Comparison of ENCODE assay signal across 8 cellular contexts in the genomic region with DNA sequence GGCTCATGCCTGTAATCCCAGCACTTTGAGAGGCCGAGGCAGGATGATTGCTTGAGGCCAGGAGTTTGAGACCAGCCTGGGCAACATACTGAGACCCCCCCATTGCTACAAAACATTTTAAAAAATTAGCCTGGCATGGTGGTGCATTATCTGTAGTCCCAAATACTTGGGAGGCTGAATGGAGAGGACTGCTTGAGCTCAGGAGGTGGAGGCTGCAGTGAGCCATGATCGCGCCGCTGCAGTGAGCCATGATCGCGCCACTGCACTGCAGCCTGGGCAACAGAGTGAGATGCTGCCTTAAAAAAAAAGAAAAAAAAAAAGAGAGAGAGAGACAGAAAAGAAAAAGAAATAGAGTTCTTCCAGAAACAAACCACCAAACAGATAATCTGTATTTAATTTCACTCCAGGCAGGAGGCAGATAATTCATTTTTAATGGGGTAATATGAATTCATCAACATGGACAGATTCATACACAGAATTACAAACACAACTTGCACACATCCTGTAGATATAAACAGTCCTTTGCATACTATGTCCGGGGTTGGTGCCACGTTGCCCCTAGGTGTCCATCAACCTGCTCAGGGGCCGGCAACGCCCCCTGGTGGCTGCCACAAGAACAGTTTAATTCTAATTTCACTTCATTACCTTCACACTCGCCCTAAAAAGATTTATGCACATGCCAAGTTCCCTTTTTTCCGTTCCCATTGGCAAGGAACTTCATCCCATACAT. TPM values are rescaled to one million over a fixed set of nuclear protein-coding genes. Genes with fewer than 3 reads are reported as not detected.
DNase-seq lines count a peak whose midpoint lies in the region; ATAC-seq and TF ChIP-seq lines count a peak whose summit lies in the region.

No MANE protein-coding gene starts in this region.

- DNase-seq in SIG-M5 treated with dmso at 0.1 percent for 504 hours (lab: John Stamatoyannopoulos, UW; ENCODE audit: unreplicated experiment): peak; percentile 46
- DNase-seq in SIG-M5 (lab: John Stamatoyannopoulos, UW): no peak
- peak; percentile 77 for DNase-seq in SK-MEL-5 (ENCODE audit: low read depth, low spot score)
- peak; percentile 59 for DNase-seq in activated naive CD4-positive, alpha-beta T cell treated with anti-CD3 and anti-CD28 coated beads, Interleukin-2, amount 50 U/mL, for 16 hours
- DNase-seq in left cardiac atrium: peak; percentile 50
- peak; percentile 88 for DNase-seq in spleen

- H2AFZ ChIP-seq in KMS-11 (ENCODE audit: low read depth): peak overlapping the region; percentile 17; the same call in 1 of the 2 replicates

- H3K36me3 ChIP-seq in KMS-11 (ENCODE audit: insufficient read depth): no peaks in the 10 kb centered on the region
- H3K36me3 ChIP-seq in spleen: peaks cover 0 to 47% (median 0%) of the 10 kb centered on the region in 6 donors

- H3K27me3 ChIP-seq in KMS-11 (ENCODE audit: insufficient read depth, low read depth) (no peaks in the 10 kb centered on the region), spleen (replicated peaks in 1 of 7) (no peaks in the 10 kb centered on the region)

- 42 to 51% (median 50%) methylated on average over 12 of the region's 12 CpGs for WGBS in spleen, 5 donors

- no peaks in the 10 kb centered on the region for H4K20me1 ChIP-seq in KMS-11 (ENCODE audit: insufficient read depth)

- H3K9me3 ChIP-seq in spleen: no peaks in the 10 kb centered on the region

- TF ChIP-seq CTCF in KMS-11 (conservative IDR thresholded peaks at IDR 0.05; ENCODE audit: low read depth, low read length) (peak; percentile 92), spleen (IDR thresholded peaks at IDR 0.05 in 8 of 11, conservative IDR thresholded peaks at IDR 0.05 in 3 of 11) (peak; percentile 46 to 83 (median 71))

- H3K4me2 ChIP-seq in KMS-11: peak overlapping the region; percentile 6; the same call in 1 of the 2 replicates

- H3K4me1 ChIP-seq in KMS-11 (ENCODE audit: low read depth, poor library complexity, severe bottlenecking) (peaks cover 15% of the 10 kb centered on the region), spleen (peaks cover 4 to 19% (median 8%) of the 10 kb centered on the region in 6 donors)

- in situ Hi-C loops in SK-MEL-5 (cut with HindIII; ENCODE audit: low pct_unique_long_range_greater_than_20kb, low sequenced_read_pairs): no loop called here

- H3K4me3 ChIP-seq in KMS-11 (IDR thresholded peaks at IDR 0.05; ENCODE audit: insufficient read depth, low read depth, low read length) (no peak overlapping the region), spleen (no peak overlapping the region)

- no peak overlapping the region for H3K9ac ChIP-seq in KMS-11

- TF ChIP-seq POLR2A in spleen (IDR thresholded peaks at IDR 0.05): no peak

- H3K27ac ChIP-seq in KMS-11: no peak overlapping the region
- H3K27ac ChIP-seq in spleen: peak overlapping the region in 2 of 8 donors; percentile 43 to 86

- intact Hi-C loops in left cardiac atrium (cut with DNase I): loop anchor here (2.0 to 5.0 kb wide), 2 partner anchors 252 to 253 kb away; no protein-coding TSS in a partner anchor
- intact Hi-C loops in spleen (cut with DNase I; ENCODE audit: low total_unique reads): no loop called here

- no peaks in the 10 kb centered on the region for H3K79me2 ChIP-seq in KMS-11 (ENCODE audit: insufficient read depth, low read depth)

- ATAC-seq in left cardiac atrium (peak; percentile 48 to 72), GM21825 (IDR thresholded peaks at IDR 0.05; ENCODE audit: unreplicated experiment) (no peak)

RNA-seq across cellular contexts. Expression of gene MANSC1, which starts 15.9 kb away (rescaled TPM):
- 13.6 and 14.9 TPM in 2 replicates for total RNA-seq in SK-MEL-5 (2014; rRNA removed; shearing (Covaris generic))
- 30.9 and 34.9 TPM in 2 replicates for polyA plus RNA-seq in SK-MEL-5 (2015; cell fraction: cytosol; rRNA removed)
- polyA plus RNA-seq in SK-MEL-5 (2015; cell fraction: nucleus; rRNA removed): 22.4 and 23.2 TPM in 2 replicates
- total RNA-seq in left cardiac atrium: 10 to 100 TPM; 12.0 to 18.5 TPM
- total RNA-seq in spleen: 10 to 100 TPM in 6 of 7 donors, 1 to 10 TPM in 1; 9.6 to 25.7 (median 17.9) TPM
- 1 to 10 TPM; 1.8 to 5.9 (median 2.6) TPM for polyA plus RNA-seq in spleen

RNA-seq across cellular contexts. Expression of gene BORCS5, which starts 22.7 kb away (rescaled TPM):
- total RNA-seq in SK-MEL-5 (2014; rRNA removed; shearing (Covaris generic)): 13.2 and 17.2 TPM in 2 replicates
- polyA plus RNA-seq in SK-MEL-5 (2015; cell fraction: cytosol; rRNA removed): 33.0 and 34.2 TPM in 2 replicates
- polyA plus RNA-seq in SK-MEL-5 (2015; cell fraction: nucleus; rRNA removed): 25.0 and 28.9 TPM in 2 replicates
- total RNA-seq in left cardiac atrium: 10 to 100 TPM in 1 of 2 donors, 1 to 10 TPM in 1; 7.4 to 10.5 TPM
- 10 to 100 TPM; 14.0 to 25.9 (median 18.6) TPM for total RNA-seq in spleen
- polyA plus RNA-seq in spleen: 1 to 10 TPM; 3.3 to 5.4 (median 3.6) TPM
